8 cellular contexts compared by ENCODE assay signal in the genomic region with DNA sequence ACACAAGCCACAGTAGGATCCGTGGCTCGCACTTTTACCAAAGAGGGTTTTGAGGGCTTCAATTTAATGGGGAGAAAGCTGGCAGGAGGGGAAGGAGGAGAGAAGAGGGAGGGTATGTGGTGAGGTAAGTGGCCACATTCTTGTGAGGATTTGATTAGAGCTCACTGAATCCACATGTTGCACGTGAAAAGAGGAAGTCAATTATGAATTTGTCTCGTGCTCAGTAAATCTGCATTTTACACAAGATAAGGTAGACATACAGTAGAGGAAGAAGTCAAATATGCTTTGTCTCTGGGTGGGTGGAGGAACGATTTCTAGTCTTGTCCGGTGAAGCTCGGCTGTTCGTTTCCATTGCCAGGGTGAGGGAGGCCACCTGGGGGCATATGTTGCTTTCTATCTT. TPM values are rescaled to one million over a fixed set of nuclear protein-coding genes. Genes with fewer than 3 reads are reported as not detected.
DNase-seq lines count a peak whose midpoint lies in the region; ATAC-seq and TF ChIP-seq lines count a peak whose summit lies in the region.

No MANE protein-coding gene starts in this region.

- peak overlapping the region; percentile 92 for H3K9ac ChIP-seq in NT2/D1 (ENCODE audit: insufficient read length, low read depth)

- H3K4me3 ChIP-seq in DOHH2 (ENCODE audit: low read length) (peak overlapping the region; percentile 95), NT2/D1 (ENCODE audit: insufficient read length, low read depth) (peak overlapping the region; percentile 94), ectodermal cell (ENCODE audit: insufficient read depth, low read depth, low read length) (peak overlapping the region; percentile 82), neutrophil (ENCODE audit: low read depth in 1 of 2, low read length in 1 of 2) (peak overlapping the region; percentile 71 to 80), testis (peak overlapping the region in 1 of 2 donors; percentile 79)

- H3K9me2 ChIP-seq in DOHH2 (replicated peaks; ENCODE audit: control insufficient read depth, low read length): no peaks in the 10 kb centered on the region

- 23 to 28% methylated on average over 8 of the region's 8 CpGs for WGBS in ectodermal cell, 2 experiments
- 22 to 28% methylated on average over 8 of the region's 8 CpGs for WGBS in testis, 2 donors

- peaks cover 18% of the 10 kb centered on the region for H3F3A ChIP-seq in DOHH2 (ENCODE audit: control insufficient read depth, insufficient read depth)

- TF ChIP-seq CTCF in DOHH2 (IDR thresholded peaks at IDR 0.05; ENCODE audit: low read depth, low read length, poor library complexity, severe bottlenecking): no peak
- no peak for TF ChIP-seq CTCF in neutrophil (IDR thresholded peaks at IDR 0.05)
- TF ChIP-seq CTCF in testis (IDR thresholded peaks at IDR 0.05): no peak

- intact Hi-C loops in testis (cut with DNase I; ENCODE audit: low total_unique reads): no loop called here

- no peak for DNase-seq in NT2/D1 (ENCODE audit: low read depth, low spot score)
- DNase-seq in anterior cingulate cortex (lab: John Stamatoyannopoulos, UW): no peak
- DNase-seq in testis: no peak
- DNase-seq in NCI-H510A (lab: John Stamatoyannopoulos, UW): no peak

- peaks cover 68% of the 10 kb centered on the region for H3K36me3 ChIP-seq in DOHH2 (ENCODE audit: control insufficient read depth, low read length)
- H3K36me3 ChIP-seq in NT2/D1 (ENCODE audit: insufficient read depth, insufficient read length, low read length): peaks cover 47% of the 10 kb centered on the region
- peaks cover 37% of the 10 kb centered on the region for H3K36me3 ChIP-seq in ectodermal cell (ENCODE audit: control insufficient read depth, insufficient read depth, low read length)
- no peaks in the 10 kb centered on the region for H3K36me3 ChIP-seq in neutrophil
- no peaks in the 10 kb centered on the region for H3K36me3 ChIP-seq in testis (ENCODE audit: low read depth, missing control alignments)

- TF ChIP-seq POLR2A in testis (IDR thresholded peaks at IDR 0.05): no peak

- peaks cover 3% of the 10 kb centered on the region; the same call in 1 of the 2 replicates for H3K9me3 ChIP-seq in DOHH2 (ENCODE audit: control insufficient read depth, insufficient read depth, low read length)
- no peaks in the 10 kb centered on the region for H3K9me3 ChIP-seq in NT2/D1 (ENCODE audit: insufficient read depth, low read length)
- no peaks in the 10 kb centered on the region for H3K9me3 ChIP-seq in ectodermal cell (ENCODE audit: control insufficient read depth, low read length)
- H3K9me3 ChIP-seq in neutrophil: no peaks in the 10 kb centered on the region
- H3K9me3 ChIP-seq in testis: no peaks in the 10 kb centered on the region

- H3K27ac ChIP-seq in DOHH2 (ENCODE audit: low read depth, low read length): peak overlapping the region; percentile 74
- peak overlapping the region; percentile 23 for H3K27ac ChIP-seq in ectodermal cell (ENCODE audit: insufficient read depth, low read depth, low read length, poor library complexity, severe bottlenecking)
- no peak overlapping the region for H3K27ac ChIP-seq in neutrophil
- no peak overlapping the region for H3K27ac ChIP-seq in testis

- H3K27me3 ChIP-seq in DOHH2 (ENCODE audit: control insufficient read depth, low read length) (no peaks in the 10 kb centered on the region), NT2/D1 (ENCODE audit: insufficient read depth, insufficient read length) (no peaks in the 10 kb centered on the region), ectodermal cell (ENCODE audit: control insufficient read depth, insufficient read depth, low read length, poor library complexity, severe bottlenecking) (no peaks in the 10 kb centered on the region), neutrophil (peaks cover 38% of the 10 kb centered on the region), testis (no peaks in the 10 kb centered on the region)

- peaks cover 64% of the 10 kb centered on the region for H3K79me2 ChIP-seq in DOHH2 (ENCODE audit: control insufficient read depth, low read length)

- peaks cover 28% of the 10 kb centered on the region for H3K4me1 ChIP-seq in DOHH2 (ENCODE audit: control insufficient read depth, low read length)
- H3K4me1 ChIP-seq in NT2/D1 (ENCODE audit: insufficient read depth, insufficient read length): no peaks in the 10 kb centered on the region
- H3K4me1 ChIP-seq in ectodermal cell (ENCODE audit: control insufficient read depth, insufficient read depth, low read length): peaks cover 6% of the 10 kb centered on the region
- peaks cover 15 to 16% of the 10 kb centered on the region in 2 experiments for H3K4me1 ChIP-seq in neutrophil (ENCODE audit: control insufficient read depth in 1 of 2, insufficient read depth in 1 of 2, low read depth in 1 of 2, low read length in 1 of 2)
- H3K4me1 ChIP-seq in testis: peaks cover 8% of the 10 kb centered on the region

- no peak for ATAC-seq in HG02610 (IDR thresholded peaks at IDR 0.05; ENCODE audit: unreplicated experiment)

- H4K20me1 ChIP-seq in DOHH2 (ENCODE audit: control insufficient read depth, insufficient read depth, low read depth, low read length): no peaks in the 10 kb centered on the region; the same call in 1 of the 2 replicates

- H3K4me2 ChIP-seq in DOHH2 (ENCODE audit: low read length): peak overlapping the region; percentile 71

RNA-seq across cellular contexts. Expression of gene ZNF232, which starts 0.9 kb away (rescaled TPM):
- 27.6 TPM for polyA plus RNA-seq in ectodermal cell (2013, experiment 1 of 4)
- 37.8 TPM for polyA plus RNA-seq in ectodermal cell (2013, experiment 2 of 4)
- polyA plus RNA-seq in ectodermal cell (2013, experiment 3 of 4): 28.0 TPM
- 30.7 TPM for polyA plus RNA-seq in ectodermal cell (2013, experiment 4 of 4)
- total RNA-seq in testis: 10 to 100 TPM in 1 of 2 donors, 1 to 10 TPM in 1; 8.6 to 21.7 TPM
- polyA plus RNA-seq in testis (ENCODE audit: insufficient read depth, low read depth, low replicate concordance): 14.4 TPM

RNA-seq across cellular contexts. Expression of gene USP6, which starts 5.0 kb away (rescaled TPM):
- 0.07 TPM for polyA plus RNA-seq in ectodermal cell (2013, experiment 1 of 4)
- 0.11 TPM for polyA plus RNA-seq in ectodermal cell (2013, experiment 2 of 4)
- 0.16 TPM for polyA plus RNA-seq in ectodermal cell (2013, experiment 3 of 4)
- 0.08 TPM for polyA plus RNA-seq in ectodermal cell (2013, experiment 4 of 4)
- total RNA-seq in testis: 10 to 100 TPM; 25.1 to 50.4 TPM
- 19.3 TPM for polyA plus RNA-seq in testis (ENCODE audit: insufficient read depth, low read depth, low replicate concordance)

RNA-seq across cellular contexts. Expression of gene ZFP3, which starts 32.5 kb away (rescaled TPM):
- polyA plus RNA-seq in ectodermal cell (2013, experiment 1 of 4): 0.07 TPM
- 0.14 TPM for polyA plus RNA-seq in ectodermal cell (2013, experiment 2 of 4)
- polyA plus RNA-seq in ectodermal cell (2013, experiment 3 of 4): not detected
- polyA plus RNA-seq in ectodermal cell (2013, experiment 4 of 4): 0.08 TPM
- total RNA-seq in testis: 1 to 10 TPM; 6.4 to 7.2 TPM
- 4.6 TPM for polyA plus RNA-seq in testis (ENCODE audit: insufficient read depth, low read depth, low replicate concordance)

Comparison
In these comparisons a context has a peak if more than half of its experiments do, and no peak if none do; other contexts are left out.
1. H3K27ac ChIP-seq: peak in DOHH2 (single experiment) and ectodermal cell (single experiment); none in neutrophil (single experiment) and testis (0 of 2).